Comparison of ENCODE assay signal across 1 cellular context in the genomic region with DNA sequence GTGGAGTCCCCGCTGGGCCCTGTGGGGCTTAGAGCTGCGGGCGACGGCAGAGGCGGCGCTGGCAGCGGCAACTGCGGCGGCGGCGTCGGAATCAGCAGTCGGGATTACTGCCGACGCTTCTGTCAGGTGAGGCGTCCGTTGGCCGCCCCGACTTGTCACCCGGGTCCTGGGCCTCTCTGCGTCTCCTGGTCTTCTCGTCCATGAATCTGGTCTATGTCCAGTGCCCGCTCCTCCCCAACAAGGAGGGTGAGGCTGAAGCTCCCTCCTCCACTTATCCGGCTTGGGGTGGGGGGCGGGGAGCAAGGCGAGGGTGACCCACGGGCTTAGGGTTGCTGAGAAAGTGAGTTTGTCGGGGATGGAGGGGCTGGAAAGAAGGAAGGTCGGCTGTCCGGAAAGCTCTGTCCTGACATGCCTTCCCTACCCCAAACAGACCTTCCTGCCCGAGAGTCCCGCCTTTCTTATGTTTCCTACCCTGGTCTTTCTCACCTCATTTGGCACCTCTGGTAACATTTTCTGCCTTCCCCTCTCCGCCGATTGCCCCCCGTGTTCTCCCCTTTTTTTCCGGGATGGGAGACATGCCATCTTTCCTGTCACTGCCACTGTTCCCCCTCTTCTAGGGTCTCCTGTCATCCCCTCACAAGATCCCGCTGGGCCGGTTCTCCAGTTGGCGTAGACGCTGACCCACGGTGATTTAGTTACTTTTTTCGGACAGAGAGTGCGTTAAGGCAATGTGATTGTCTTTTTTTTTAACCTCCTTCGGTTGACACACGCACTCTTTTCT.
TF ChIP-seq lines count a peak whose summit lies in the region.

No MANE protein-coding gene starts in this region.

TF ChIP-seq in IMR-90, 13 proteins besides CTCF, POLR2A, EP300 and RAD21:
- no peak for TF ChIP-seq MXI1 (IDR thresholded peaks at IDR 0.05; ENCODE audit: borderline replicate concordance, low read depth, low read length)
- TF ChIP-seq RFX5 (IDR thresholded peaks at IDR 0.05; ENCODE audit: low read depth, low read length), result no peak
- TF ChIP-seq MAFK (IDR thresholded peaks at IDR 0.05; ENCODE audit: low read depth, low read length), result no peak
- TF ChIP-seq NFE2L2 (IDR thresholded peaks at IDR 0.05; ENCODE audit: low read depth, low read length), result no peak
- TF ChIP-seq CHD1 (IDR thresholded peaks at IDR 0.05; ENCODE audit: low read depth, low read length), result no peak
- TF ChIP-seq, protein P1, sequence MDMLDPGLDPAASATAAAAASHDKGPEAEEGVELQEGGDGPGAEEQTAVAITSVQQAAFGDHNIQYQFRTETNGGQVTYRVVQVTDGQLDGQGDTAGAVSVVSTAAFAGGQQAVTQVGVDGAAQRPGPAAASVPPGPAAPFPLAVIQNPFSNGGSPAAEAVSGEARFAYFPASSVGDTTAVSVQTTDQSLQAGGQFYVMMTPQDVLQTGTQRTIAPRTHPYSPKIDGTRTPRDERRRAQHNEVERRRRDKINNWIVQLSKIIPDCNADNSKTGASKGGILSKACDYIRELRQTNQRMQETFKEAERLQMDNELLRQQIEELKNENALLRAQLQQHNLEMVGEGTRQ (IDR thresholded peaks at IDR 0.05; ENCODE audit: low read depth, low read length), result no peak
- TF ChIP-seq CEBPB (IDR thresholded peaks at IDR 0.05; ENCODE audit: low read depth, low read length), result no peak
